In the genomic region with DNA sequence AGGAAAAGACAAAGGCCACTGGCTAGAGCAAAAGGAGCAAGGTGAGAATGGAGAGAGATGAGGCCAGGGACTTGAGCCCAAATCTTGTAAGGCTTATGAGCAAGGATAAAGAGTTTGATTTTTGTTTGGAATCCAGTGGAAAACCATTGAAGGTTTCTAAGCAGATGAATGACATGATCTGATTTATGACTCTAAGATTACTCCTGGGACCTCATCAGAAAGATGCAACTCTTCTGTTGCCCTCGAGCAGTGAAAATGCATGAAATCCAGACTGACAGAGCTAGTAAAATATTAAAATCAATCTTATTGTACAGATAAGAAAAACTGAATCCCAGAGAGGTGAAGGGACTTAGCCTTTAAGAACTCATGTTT, we compare ENCODE assay signal across 8 cellular contexts. TPM values are rescaled to one million over a fixed set of nuclear protein-coding genes. Genes with fewer than 3 reads are reported as not detected.
DNase-seq lines count a peak whose midpoint lies in the region; ATAC-seq and TF ChIP-seq lines count a peak whose summit lies in the region.

No MANE protein-coding gene starts in this region.

- POLR2A ChIA-PET in CD4-positive, alpha-beta memory T cell (lab: Charles Lee; ENCODE audit: partially characterized antibody) = interaction anchor here (0.8 to 2.4 kb wide), 17 partner anchors 9 to 898 kb away, joined by 3 to 39 read pairs (median 5); a partner anchor contains a TSS

- TF ChIP-seq CTCF in OCI-LY1 (IDR thresholded peaks at IDR 0.05; ENCODE audit: low read length) = no peak
- TF ChIP-seq CTCF in endodermal cell (conservative IDR thresholded peaks at IDR 0.05) = no peak

- H3K79me2 ChIP-seq in OCI-LY1 (ENCODE audit: insufficient read depth, low read length) = peaks cover 15% of the 10 kb centered on the region

- H3K27ac Mint-ChIP-seq in CD4-positive, alpha-beta memory T cell = peak overlapping the region; percentile 91 to 99 (median 98)
- peak overlapping the region; percentile 95 for H3K27ac Mint-ChIP-seq in endodermal cell

- ATAC-seq in GM21367 (IDR thresholded peaks at IDR 0.05; ENCODE audit: unreplicated experiment) = no peak
- no peak for ATAC-seq in activated CD4-positive, CD25-positive, alpha-beta regulatory T cell treated with anti-CD3 and anti-CD28 coated beads, Interleukin-2, amount 50 U/mL, for 24 hours
- no peak for ATAC-seq in GM18498 (IDR thresholded peaks at IDR 0.05; ENCODE audit: unreplicated experiment)

- no peaks in the 10 kb centered on the region for H3K27me3 Mint-ChIP-seq in CD4-positive, alpha-beta memory T cell
- no peaks in the 10 kb centered on the region for H3K27me3 Mint-ChIP-seq in endodermal cell (ENCODE audit: insufficient read depth)

- H3K4ac ChIP-seq in neuronal stem cell (ENCODE audit: low read length) = no peak overlapping the region

- H3K9me3 ChIP-seq in CD4-positive, alpha-beta memory T cell (ENCODE audit: control insufficient read depth in 1 of 2, low read length in 2 of 2) = no peaks in the 10 kb centered on the region
- H3K9me3 ChIP-seq in OCI-LY1 (ENCODE audit: low read length) = no peaks in the 10 kb centered on the region
- H3K9me3 ChIP-seq in endodermal cell (ENCODE audit: control insufficient read depth, low read length) = no peaks in the 10 kb centered on the region
- H3K9me3 ChIP-seq in neuronal stem cell (replicated peaks in 1 of 2; ENCODE audit: control insufficient read depth in 2 of 2, insufficient read depth in 1 of 2, low read depth in 1 of 2, low read length in 2 of 2) = no peaks in the 10 kb centered on the region

- no peaks in the 10 kb centered on the region for H3K9me2 ChIP-seq in OCI-LY1 (ENCODE audit: low read depth, low read length)

- H3K27me3 ChIP-seq in CD4-positive, alpha-beta memory T cell (ENCODE audit: insufficient read depth, low read length) = no peaks in the 10 kb centered on the region
- H3K27me3 ChIP-seq in OCI-LY1 (ENCODE audit: insufficient read depth, low read length) (no peaks in the 10 kb centered on the region), endodermal cell (ENCODE audit: control insufficient read depth, insufficient read depth, low read length, poor library complexity, severe bottlenecking) (no peaks in the 10 kb centered on the region), neuronal stem cell (ENCODE audit: control insufficient read depth in 3 of 3, insufficient read depth in 3 of 3, low read depth in 1 of 3, low read length in 3 of 3) (peaks cover 0 to 3% (median 0%) of the 10 kb centered on the region in 3 experiments)

- 67% methylated on average over 1 of the region's 1 CpG; no CpG with 5 or more reads in 1 of the 2 experiments for WGBS in endodermal cell (ENCODE audit: insufficient coverage in 1 of 2, insufficient read length in 1 of 2), 2 experiments
- WGBS in neuronal stem cell (ENCODE audit: extremely low coverage in 2 of 2, insufficient read length in 2 of 2, insufficient replicate concordance in 1 of 2), 2 donors = no CpG with 5 or more reads among the region's 1 CpG

- H4K8ac ChIP-seq in neuronal stem cell (ENCODE audit: low read depth, low read length) = no peak overlapping the region

- no peak overlapping the region for H3K18ac ChIP-seq in neuronal stem cell (ENCODE audit: low read length)

- no peak overlapping the region for H2BK15ac ChIP-seq in neuronal stem cell (ENCODE audit: low read length)

- no peaks in the 10 kb centered on the region for H3F3A ChIP-seq in OCI-LY1 (ENCODE audit: insufficient read depth, low read length)

- H3K4me2 ChIP-seq in OCI-LY1 (ENCODE audit: low read length) (peak overlapping the region; percentile 92), neuronal stem cell (ENCODE audit: insufficient read depth, low read length, poor library complexity, severe bottlenecking) (peak overlapping the region; percentile 50)

- peak overlapping the region; percentile 72 for H3K27ac ChIP-seq in CD4-positive, alpha-beta memory T cell (ENCODE audit: low read depth, low read length)
- no peak overlapping the region for H3K27ac ChIP-seq in OCI-LY1 (ENCODE audit: low read depth, low read length, poor library complexity, severe bottlenecking)
- H3K27ac ChIP-seq in endodermal cell (ENCODE audit: low read depth, low read length) = no peak overlapping the region
- no peak overlapping the region for H3K27ac ChIP-seq in neuronal stem cell (replicated peaks; ENCODE audit: low read length)

- peaks cover 4 to 22% of the 10 kb centered on the region in 2 donors for H3K36me3 Mint-ChIP-seq in CD4-positive, alpha-beta memory T cell
- no peaks in the 10 kb centered on the region for H3K36me3 Mint-ChIP-seq in endodermal cell (ENCODE audit: low read depth)

- no peak overlapping the region for H2AFZ ChIP-seq in OCI-LY1 (ENCODE audit: low read length)
- peak overlapping the region; percentile 94 for H2AFZ ChIP-seq in neuronal stem cell (ENCODE audit: low read length)

- no peak overlapping the region for H4K91ac ChIP-seq in neuronal stem cell (ENCODE audit: low read depth, low read length, poor library complexity)

- H3K4me3 ChIP-seq in CD4-positive, alpha-beta memory T cell (ENCODE audit: low read length in 2 of 2) = peak overlapping the region; percentile 59 to 99
- H3K4me3 ChIP-seq in OCI-LY1 (ENCODE audit: low read depth, low read length, poor library complexity, severe bottlenecking) (peak overlapping the region; percentile 88), endodermal cell (ENCODE audit: low read length) (peak overlapping the region; percentile 97), neuronal stem cell (ENCODE audit: low read length in 2 of 2) (peak overlapping the region; percentile 85 to 88)

- H3K9me3 Mint-ChIP-seq in CD4-positive, alpha-beta memory T cell = no peaks in the 10 kb centered on the region
- H3K9me3 Mint-ChIP-seq in endodermal cell = no peaks in the 10 kb centered on the region

- H3K14ac ChIP-seq in neuronal stem cell (ENCODE audit: low read length) = no peak overlapping the region

- H3K23ac ChIP-seq in neuronal stem cell (ENCODE audit: low read depth, low read length, poor library complexity) = no peak overlapping the region

- H2BK120ac ChIP-seq in neuronal stem cell (ENCODE audit: low read depth, low read length) = no peak overlapping the region

- no peak overlapping the region for H2AK5ac ChIP-seq in neuronal stem cell (ENCODE audit: low read depth, low read length)

- no peak overlapping the region for H2BK12ac ChIP-seq in neuronal stem cell (ENCODE audit: low read length)

- DNase-seq in CD4-positive, alpha-beta memory T cell = no peak
- DNase-seq in endodermal cell = no peak
- no peak for DNase-seq in neuronal stem cell (ENCODE audit: low spot score)
- no peak for DNase-seq in KG1 (lab: John Stamatoyannopoulos, UW)

- intact Hi-C loops in CD4-positive, alpha-beta memory T cell (cut with micrococcal nuclease) = no loop called here

- H3K4me3 Mint-ChIP-seq in CD4-positive, alpha-beta memory T cell = peak overlapping the region; percentile 92 to 99 (median 98)
- peak overlapping the region; percentile 94 for H3K4me3 Mint-ChIP-seq in endodermal cell

- H3K4me1 Mint-ChIP-seq in CD4-positive, alpha-beta memory T cell = peaks cover 43 to 65% (median 55%) of the 10 kb centered on the region in 4 donors
- H3K4me1 Mint-ChIP-seq in endodermal cell = peaks cover 11% of the 10 kb centered on the region

- H3K4me1 ChIP-seq in CD4-positive, alpha-beta memory T cell (ENCODE audit: insufficient read depth, low read length) = peaks cover 50% of the 10 kb centered on the region
- peaks cover 50% of the 10 kb centered on the region for H3K4me1 ChIP-seq in OCI-LY1 (ENCODE audit: insufficient read depth, low read length, severe bottlenecking)
- no peaks in the 10 kb centered on the region for H3K4me1 ChIP-seq in endodermal cell (ENCODE audit: control insufficient read depth, insufficient read depth, low read length)
- H3K4me1 ChIP-seq in neuronal stem cell (ENCODE audit: control insufficient read depth in 2 of 2, insufficient read depth in 1 of 2, low read depth in 1 of 2, low read length in 2 of 2) = peaks cover 0 to 4% of the 10 kb centered on the region in 2 donors

- H3K9ac ChIP-seq in OCI-LY1 (ENCODE audit: low read length) (peak overlapping the region; percentile 86), endodermal cell (ENCODE audit: extremely low read depth, low read length, poor library complexity, severe bottlenecking) (peak overlapping the region; percentile 81), neuronal stem cell (ENCODE audit: low read depth, low read length, poor library complexity) (no peak overlapping the region)

- no peaks in the 10 kb centered on the region for H4K20me1 ChIP-seq in OCI-LY1 (ENCODE audit: insufficient read depth, low read length)

- peaks cover 2% of the 10 kb centered on the region for H3K79me1 ChIP-seq in neuronal stem cell (ENCODE audit: low read depth, low read length)

- no peak overlapping the region for H2BK5ac ChIP-seq in neuronal stem cell (ENCODE audit: low read length)

- CTCF ChIA-PET in CD4-positive, alpha-beta memory T cell (lab: Charles Lee; ENCODE audit: partially characterized antibody) = interaction anchor here (1.7 to 3.3 kb wide), 3 partner anchors 15 to 150 kb away, joined by 3 to 16 read pairs (median 9); a partner anchor contains a TSS

- no peaks in the 10 kb centered on the region for H3K36me3 ChIP-seq in CD4-positive, alpha-beta memory T cell (ENCODE audit: insufficient read depth, low read length)
- H3K36me3 ChIP-seq in OCI-LY1 (ENCODE audit: insufficient read depth, low read length) = no peaks in the 10 kb centered on the region
- H3K36me3 ChIP-seq in endodermal cell (ENCODE audit: control insufficient read depth, insufficient read depth, low read length) = no peaks in the 10 kb centered on the region
- H3K36me3 ChIP-seq in neuronal stem cell (replicated peaks in 1 of 2; ENCODE audit: control insufficient read depth in 2 of 2, insufficient read depth in 2 of 2, low read length in 2 of 2) = peaks cover 0 to 24% of the 10 kb centered on the region in 2 donors

RNA-seq across cellular contexts. Expression of a gene that starts 0.7 kb away (rescaled TPM):
- total RNA-seq in CD4-positive, alpha-beta memory T cell = 10 to 100 TPM; 25.4 to 27.4 TPM
- polyA plus RNA-seq in CD4-positive, alpha-beta memory T cell = 1 to 10 TPM; 5.5 to 6.6 TPM
- total RNA-seq in endodermal cell = 10 to 100 TPM; 25.8 to 36.2 TPM
- polyA plus RNA-seq in endodermal cell (2013, experiment 1 of 2) = 31.6 TPM
- 32.9 TPM for polyA plus RNA-seq in endodermal cell (2013, experiment 2 of 2)
- 19.5 TPM for polyA plus RNA-seq in neuronal stem cell (2013, experiment 1 of 2)
- polyA plus RNA-seq in neuronal stem cell (2013, experiment 2 of 2) = 19.6 TPM

RNA-seq across cellular contexts. Expression of a gene that starts 0.7 kb away (rescaled TPM):
- 10 to 100 TPM; 39.0 to 45.5 TPM for total RNA-seq in CD4-positive, alpha-beta memory T cell
- 10 to 100 TPM; 18.2 to 20.6 TPM for polyA plus RNA-seq in CD4-positive, alpha-beta memory T cell
- 10 to 100 TPM; 18.0 to 19.7 TPM for total RNA-seq in endodermal cell
- polyA plus RNA-seq in endodermal cell (2013, experiment 1 of 2) = 15.3 TPM
- polyA plus RNA-seq in endodermal cell (2013, experiment 2 of 2) = 13.2 TPM
- polyA plus RNA-seq in neuronal stem cell (2013, experiment 1 of 2) = 7.4 TPM
- polyA plus RNA-seq in neuronal stem cell (2013, experiment 2 of 2) = 7.3 TPM
